Comparison of ENCODE assay signal across 11 cellular contexts in genomic region chr2:39875182-39875913, GRCh38.
DNase-seq lines count a peak whose midpoint lies in the region; ATAC-seq and TF ChIP-seq lines count a peak whose summit lies in the region.
"Had no signal": no experiment of that assay in that cellular context is flagged by ENCODE, and none has a peak within 500 bp of the region (broad histone marks: within the 10 kb centered on the region; RNA-seq: fewer than 3 reads in every experiment).

No MANE protein-coding gene starts in this region.

- no peak for TF ChIP-seq CTCF in ascending aorta (IDR thresholded peaks at IDR 0.05)

- H3K27ac ChIP-seq in ascending aorta, result peak overlapping the region; percentile 24 to 39
- H3K27ac ChIP-seq in right cardiac atrium (ENCODE audit: low read length), result no peak overlapping the region
- H3K27ac ChIP-seq: SK-N-MC had no signal

- ATAC-seq in right cardiac atrium (peak; percentile 92 to 94), HG03439 (IDR thresholded peaks at IDR 0.05; ENCODE audit: unreplicated experiment) (no peak), HG03571 (IDR thresholded peaks at IDR 0.05; ENCODE audit: unreplicated experiment) (no peak)

- no peaks in the 10 kb centered on the region for H3K36me3 ChIP-seq in ascending aorta

- H3K4me3 ChIP-seq in ascending aorta (no peak overlapping the region), right cardiac atrium (ENCODE audit: low read length) (no peak overlapping the region)
- H3K4me3 ChIP-seq: SK-N-MC had no signal

- H3K9me3 ChIP-seq in ascending aorta (peaks cover 0 to 3% of the 10 kb centered on the region in 2 donors), right cardiac atrium (ENCODE audit: control insufficient read depth, low read length) (no peaks in the 10 kb centered on the region)

- WGBS in right cardiac atrium, result 53% methylated on average over 5 of the region's 5 CpGs

- intact Hi-C loops in ascending aorta (cut with DNase I), result loop anchor here (10.0 kb wide), 1 partner anchor 101 kb away; the partner anchor contains the start of gene THUMPD2
- intact Hi-C loops in right cardiac atrium (cut with DNase I), result no loop called here
- intact Hi-C loops in posterior vena cava (cut with DNase I), result no loop called here

- H3K4me1 ChIP-seq in ascending aorta, result peaks cover 0 to 12% of the 10 kb centered on the region in 2 donors
- H3K4me1 ChIP-seq in right cardiac atrium (ENCODE audit: control insufficient read depth, insufficient read depth, low read length), result peaks cover 2% of the 10 kb centered on the region

- peak; percentile 84 for DNase-seq in GM03348 (ENCODE audit: low spot score)
- DNase-seq in ascending aorta (ENCODE audit: low spot score in 2 of 2), result peak in 1 of 2 donors; percentile 75
- DNase-seq in right cardiac atrium, result peak; percentile 61 to 66 (median 66)
- DNase-seq in smooth muscle cell of the brain vasculature (ENCODE audit: low read depth, low spot score), result peak; percentile 59
- DNase-seq in posterior vena cava (ENCODE audit: low spot score), result no peak
- DNase-seq in HK-2 (ENCODE audit: unreplicated experiment), result no peak
- DNase-seq: GDM1, NCI-H1105 treated with DMSO at 0.1 percent for 48 hours had no signal

- H3K27me3 ChIP-seq in ascending aorta (no peaks in the 10 kb centered on the region), right cardiac atrium (ENCODE audit: control insufficient read depth, insufficient read depth) (no peaks in the 10 kb centered on the region)

Comparison
In these comparisons a context has a peak if more than half of its experiments do, and no peak if none do; other contexts are left out.
1. DNase-seq: peak in GM03348 (single experiment), right cardiac atrium (3 of 3) and smooth muscle cell of the brain vasculature (single experiment); none in posterior vena cava (single experiment) and HK-2 (single experiment).
2. ATAC-seq: peak in right cardiac atrium (2 of 2); none in HG03439 (single experiment) and HG03571 (single experiment).